In the genomic region with DNA sequence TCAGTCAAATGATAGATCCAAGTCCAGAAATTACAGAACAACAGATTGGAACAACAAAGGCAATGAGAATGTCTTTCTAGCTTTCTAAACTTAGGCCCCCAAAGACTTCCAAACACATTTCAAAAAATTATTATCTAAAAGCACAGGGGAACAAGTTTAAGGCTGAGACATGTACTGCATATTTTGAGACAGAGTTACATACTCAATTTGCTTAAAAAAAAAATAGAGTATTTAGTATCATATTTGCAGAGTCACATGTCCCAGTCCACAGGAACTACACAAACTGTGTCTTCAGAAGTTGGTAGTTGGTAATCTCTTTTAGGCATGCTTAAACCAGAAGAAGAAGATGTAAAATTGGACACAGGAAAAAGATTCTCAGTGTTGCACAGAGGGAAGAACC, we compare ENCODE assay signal across 8 cellular contexts.
DNase-seq lines count a peak whose midpoint lies in the region; ATAC-seq and TF ChIP-seq lines count a peak whose summit lies in the region.
"Had no signal": no experiment of that assay in that cellular context is flagged by ENCODE, and none has a peak within 500 bp of the region (broad histone marks: within the 10 kb centered on the region; RNA-seq: fewer than 3 reads in every experiment).

No MANE protein-coding gene starts in this region.

- no peaks in the 10 kb centered on the region for H3K9me2 ChIP-seq in SK-N-SH

- CTCF ChIA-PET in SK-N-SH (lab: Yijun Ruan, JAX): interaction anchor here (1.0 kb wide), 1 partner anchor 79 kb away, joined by 3 read pairs; no protein-coding TSS in a partner anchor

- peak overlapping the region; percentile 28; the same call in 1 of the 2 replicates for H3K9ac ChIP-seq in SK-N-SH
- peak overlapping the region; percentile 40 for H3K9ac ChIP-seq in smooth muscle cell (ENCODE audit: low read depth)

- H4K20me1 ChIP-seq in SK-N-SH (ENCODE audit: insufficient read depth) (no peaks in the 10 kb centered on the region), smooth muscle cell (ENCODE audit: low read depth) (no peaks in the 10 kb centered on the region)

- H3K4me1 ChIP-seq in SK-N-SH (ENCODE audit: control insufficient read depth in 1 of 2, insufficient read depth in 2 of 2, low read depth in 1 of 2, low read length in 1 of 2) (peaks cover 3 to 68% of the 10 kb centered on the region in 2 experiments), esophagus muscularis mucosa (peaks cover 50 to 72% (median 68%) of the 10 kb centered on the region in 4 donors), smooth muscle cell (ENCODE audit: low read depth) (peaks cover 60% of the 10 kb centered on the region)

- H3F3A ChIP-seq in SK-N-SH (replicated peaks; ENCODE audit: insufficient read depth): peaks cover 39% of the 10 kb centered on the region
- peaks cover 56% of the 10 kb centered on the region for H3F3A ChIP-seq in smooth muscle cell (ENCODE audit: low read depth)

- H3K4me2 ChIP-seq in SK-N-SH: peak overlapping the region; percentile 52
- H3K4me2 ChIP-seq in smooth muscle cell: peak overlapping the region; percentile 15

- DNase-seq in SK-N-SH: no peak
- no peak for DNase-seq in esophagus muscularis mucosa (ENCODE audit: extremely low spot score)
- no peak for DNase-seq in smooth muscle cell (lab: John Stamatoyannopoulos, UW; ENCODE audit: unreplicated experiment)
- DNase-seq: NCI-H2029 treated with DMSO at 0.1 percent for 48 hours had no signal

- TF ChIP-seq CTCF in SK-N-SH (IDR thresholded peaks at IDR 0.05) (no peak), esophagus muscularis mucosa (IDR thresholded peaks at IDR 0.05) (no peak), smooth muscle cell (IDR thresholded peaks at IDR 0.05; ENCODE audit: borderline replicate concordance, insufficient read depth, poor library complexity, severe bottlenecking) (no peak)

- peak; percentile 18 for ATAC-seq in GM21390 (IDR thresholded peaks at IDR 0.05; ENCODE audit: unreplicated experiment)
- ATAC-seq in GM21447 (IDR thresholded peaks at IDR 0.05; ENCODE audit: unreplicated experiment): no peak
- no peak for ATAC-seq in HG03135 (IDR thresholded peaks at IDR 0.05; ENCODE audit: unreplicated experiment)
- no peak for ATAC-seq in GM21529 (IDR thresholded peaks at IDR 0.05; ENCODE audit: unreplicated experiment)

- no peaks in the 10 kb centered on the region for H3K9me3 ChIP-seq in SK-N-SH
- no peaks in the 10 kb centered on the region for H3K9me3 ChIP-seq in esophagus muscularis mucosa
- no peaks in the 10 kb centered on the region for H3K9me3 ChIP-seq in smooth muscle cell (replicated peaks; ENCODE audit: low read depth)

- H3K27me3 ChIP-seq in SK-N-SH (ENCODE audit: insufficient read depth) (no peaks in the 10 kb centered on the region), esophagus muscularis mucosa (no peaks in the 10 kb centered on the region), smooth muscle cell (ENCODE audit: low read depth) (no peaks in the 10 kb centered on the region)

- POLR2A ChIA-PET in SK-N-SH (lab: Yijun Ruan, JAX): no interaction called here

- H3K79me2 ChIP-seq in SK-N-SH (ENCODE audit: insufficient read depth) (peaks cover 79% of the 10 kb centered on the region), smooth muscle cell (ENCODE audit: low read depth) (peaks cover 68% of the 10 kb centered on the region)

- no peak for TF ChIP-seq EP300 in SK-N-SH (IDR thresholded peaks at IDR 0.05; ENCODE audit: borderline replicate concordance in 1 of 2, low read depth in 1 of 2, low read length in 1 of 2)
- TF ChIP-seq EP300 in esophagus muscularis mucosa (IDR thresholded peaks at IDR 0.05): no peak

- H2AFZ ChIP-seq in SK-N-SH (ENCODE audit: low read depth): no peak overlapping the region
- no peak overlapping the region for H2AFZ ChIP-seq in smooth muscle cell (ENCODE audit: low read depth)

- no peak overlapping the region for H3K4me3 ChIP-seq in SK-N-SH (ENCODE audit: low read depth in 2 of 2, low read length in 1 of 2)
- H3K4me3 ChIP-seq in esophagus muscularis mucosa: no peak overlapping the region
- H3K4me3 ChIP-seq in smooth muscle cell: no peak overlapping the region

- TF ChIP-seq RAD21 in SK-N-SH (IDR thresholded peaks at IDR 0.05; ENCODE audit: low read length): no peak

- H3K27ac ChIP-seq in SK-N-SH (ENCODE audit: low read depth in 2 of 2, low read length in 1 of 2): peak overlapping the region; percentile 50 to 99; a peak in 3 of 4 replicates
- peak overlapping the region; percentile 68 to 74 (median 69) for H3K27ac ChIP-seq in esophagus muscularis mucosa (replicated peaks in 1 of 4)
- peak overlapping the region; percentile 91 for H3K27ac ChIP-seq in smooth muscle cell (ENCODE audit: low read depth)

- no peaks in the 10 kb centered on the region for H3K36me3 ChIP-seq in SK-N-SH (replicated peaks in 1 of 2; ENCODE audit: control insufficient read depth in 1 of 2, insufficient read depth in 2 of 2, low read length in 1 of 2)
- H3K36me3 ChIP-seq in esophagus muscularis mucosa: no peaks in the 10 kb centered on the region
- no peaks in the 10 kb centered on the region for H3K36me3 ChIP-seq in smooth muscle cell (ENCODE audit: low read depth)

- TF ChIP-seq POLR2A in esophagus muscularis mucosa (IDR thresholded peaks at IDR 0.05; ENCODE audit: low read depth): no peak

- intact Hi-C loops in esophagus muscularis mucosa (cut with DNase I): no loop called here

TF ChIP-seq in SK-N-SH, 30 proteins besides CTCF, POLR2A, EP300 and RAD21:
- no peak for TF ChIP-seq NRF1 (IDR thresholded peaks at IDR 0.05; ENCODE audit: low read depth, low read length)
- no peak for TF ChIP-seq SMC3 (IDR thresholded peaks at IDR 0.05; ENCODE audit: low read depth, low read length)
- no peak for TF ChIP-seq RXRA (IDR thresholded peaks at IDR 0.05; ENCODE audit: borderline replicate concordance, low read depth)
- TF ChIP-seq, protein P1, sequence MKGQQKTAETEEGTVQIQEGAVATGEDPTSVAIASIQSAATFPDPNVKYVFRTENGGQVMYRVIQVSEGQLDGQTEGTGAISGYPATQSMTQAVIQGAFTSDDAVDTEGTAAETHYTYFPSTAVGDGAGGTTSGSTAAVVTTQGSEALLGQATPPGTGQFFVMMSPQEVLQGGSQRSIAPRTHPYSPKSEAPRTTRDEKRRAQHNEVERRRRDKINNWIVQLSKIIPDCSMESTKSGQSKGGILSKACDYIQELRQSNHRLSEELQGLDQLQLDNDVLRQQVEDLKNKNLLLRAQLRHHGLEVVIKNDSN (IDR thresholded peaks at IDR 0.05; ENCODE audit: borderline replicate concordance, low read depth): peak; percentile 40; the same call in 1 of the 2 replicates
- no peak for TF ChIP-seq ELF1 (IDR thresholded peaks at IDR 0.05)
